In genomic region chr3:195156286-195156890, GRCh38 we compare ENCODE assay signal across 1 cellular context.
TF ChIP-seq lines count a peak whose summit lies in the region.

No MANE protein-coding gene starts in this region.

TF ChIP-seq in IMR-90, 13 proteins besides CTCF, POLR2A, EP300 and RAD21:
- TF ChIP-seq CEBPB (IDR thresholded peaks at IDR 0.05; ENCODE audit: low read depth, low read length) (no peak), MAFK (IDR thresholded peaks at IDR 0.05; ENCODE audit: low read depth, low read length) (no peak), SMC3 (IDR thresholded peaks at IDR 0.05; ENCODE audit: low read depth, low read length) (no peak), NFE2L2 (IDR thresholded peaks at IDR 0.05; ENCODE audit: low read depth, low read length) (no peak), MAZ (IDR thresholded peaks at IDR 0.05; ENCODE audit: borderline replicate concordance, low read depth, low read length) (no peak), FOS (IDR thresholded peaks at IDR 0.05; ENCODE audit: low read depth, low read length) (no peak), USF2 (IDR thresholded peaks at IDR 0.05; ENCODE audit: low read depth, low read length) (no peak), RFX5 (IDR thresholded peaks at IDR 0.05; ENCODE audit: low read depth, low read length) (no peak), CHD1 (IDR thresholded peaks at IDR 0.05; ENCODE audit: low read depth, low read length) (no peak), ELK1 (IDR thresholded peaks at IDR 0.05; ENCODE audit: borderline replicate concordance, low read depth, low read length) (no peak), RCOR1 (IDR thresholded peaks at IDR 0.05; ENCODE audit: insufficient replicate concordance, low read length) (no peak), MXI1 (IDR thresholded peaks at IDR 0.05; ENCODE audit: borderline replicate concordance, low read depth, low read length) (no peak), BHLHE40 (IDR thresholded peaks at IDR 0.05; ENCODE audit: low read depth, low read length) (no peak)
